ENCODE assay signal across 16 cellular contexts in the genomic region with DNA sequence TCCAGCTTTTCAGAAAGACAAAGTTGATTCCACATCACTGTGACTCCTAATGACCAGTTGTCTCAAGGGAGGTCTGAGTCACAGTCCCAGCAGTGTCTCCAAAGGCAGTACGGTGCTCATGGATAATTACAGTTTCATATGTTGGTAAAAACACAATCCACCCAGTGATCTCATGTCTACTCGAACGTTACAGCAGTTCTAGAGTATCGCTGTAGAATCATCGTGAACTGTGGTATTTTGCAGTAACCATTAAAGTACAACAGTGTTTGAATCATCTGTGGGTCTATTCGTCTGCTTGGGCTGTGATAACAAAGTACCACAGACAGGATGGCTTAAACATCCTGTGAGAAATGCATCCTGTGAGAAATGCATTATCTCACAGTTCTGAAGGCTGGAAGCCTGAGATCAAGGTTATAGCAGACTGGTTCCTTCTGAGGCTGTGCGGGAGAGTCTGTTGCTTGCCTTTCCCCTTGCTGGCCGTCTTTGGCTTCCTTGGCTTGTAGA.
DNase-seq lines count a peak whose midpoint lies in the region; FAIRE-seq and TF ChIP-seq lines count a peak whose summit lies in the region.
"Had no signal": no experiment of that assay in that cellular context is flagged by ENCODE, and none has a peak within 500 bp of the region (broad histone marks: within the 10 kb centered on the region; RNA-seq: fewer than 3 reads in every experiment).

No MANE protein-coding gene starts in this region.

- H3K4me3 ChIP-seq in BE2C (ENCODE audit: low read depth, low read length), result no peak overlapping the region
- H3K4me3 ChIP-seq in Caco-2 (ENCODE audit: low read depth, low read length), result no peak overlapping the region

- H3K4me1 Mint-ChIP-seq in mesothelial cell of epicardium (peaks cover 19% of the 10 kb centered on the region), Caco-2 (ENCODE audit: low read depth, unreplicated experiment) (no peaks in the 10 kb centered on the region)
- H3K4me1 Mint-ChIP-seq: activated CD4-positive, alpha-beta memory T cell treated with anti-CD3 and anti-CD28 coated beads, Interleukin-2, amount 10 ng/mL, durations not matched to agents 7 days and 5 days had no signal

- H3K4me1 ChIP-seq in BE2C, result peaks cover 12% of the 10 kb centered on the region
- no peaks in the 10 kb centered on the region for H3K4me1 ChIP-seq in Caco-2

- DNase-seq in BE2C (peak; percentile 52), RCC 7860 (ENCODE audit: low spot score) (peak; percentile 62), epidermal melanocyte (ENCODE audit: insufficient read length, low spot score) (peak; percentile 24), mesothelial cell of epicardium (ENCODE audit: low spot score in 2 of 2, unreplicated experiment in 2 of 2) (no peak), Caco-2 (no peak), SHP77 treated with DMSO at 0.1 percent for 48 hours (lab: John Stamatoyannopoulos, UW) (no peak), ecto neural progenitor cell (ENCODE audit: low spot score) (no peak), KBM-7 (no peak)
- DNase-seq: activated CD4-positive, alpha-beta memory T cell treated with anti-CD3 and anti-CD28 coated beads, Interleukin-2, amount 10 ng/mL, durations not matched to agents 7 days and 5 days; C1 segment of cervical spinal cord; kidney glomerular epithelial cell; NCI-H82; stimulated activated CD4-positive, alpha-beta T cell treated with anti-CD3 and anti-CD28 coated beads, Interleukin-4, amount 100 ng/mL, for 24 hours; substantia nigra had no signal

- TF ChIP-seq CTCF in BE2C (IDR thresholded peaks at IDR 0.05; ENCODE audit: low read depth, low read length), result no peak
- no peak for TF ChIP-seq CTCF in mesothelial cell of epicardium (IDR thresholded peaks at IDR 0.05; ENCODE audit: unreplicated experiment)
- no peak for TF ChIP-seq CTCF in Caco-2 (IDR thresholded peaks at IDR 0.05; ENCODE audit: insufficient read depth in 1 of 2, low read depth in 1 of 2, low read length in 1 of 2, severe bottlenecking in 1 of 2, unreplicated experiment in 1 of 2)

- H3K9me3 Mint-ChIP-seq in mesothelial cell of epicardium (no peaks in the 10 kb centered on the region), Caco-2 (ENCODE audit: unreplicated experiment) (no peaks in the 10 kb centered on the region)
- H3K9me3 Mint-ChIP-seq: activated CD4-positive, alpha-beta memory T cell treated with anti-CD3 and anti-CD28 coated beads, Interleukin-2, amount 10 ng/mL, durations not matched to agents 7 days and 5 days had no signal

- no peaks in the 10 kb centered on the region for H3K9me3 ChIP-seq in BE2C
- H3K9me3 ChIP-seq in Caco-2, result no peaks in the 10 kb centered on the region

- intact Hi-C loops in Caco-2 (cut with micrococcal nuclease; ENCODE audit: unreplicated experiment), result no loop called here

- POLR2A ChIA-PET in Caco-2 (lab: Charles Lee), result no interaction called here

- H3K27me3 Mint-ChIP-seq in mesothelial cell of epicardium (ENCODE audit: low read depth) (peaks cover 2% of the 10 kb centered on the region), Caco-2 (ENCODE audit: insufficient read depth, unreplicated experiment) (no peaks in the 10 kb centered on the region)
- H3K27me3 Mint-ChIP-seq: activated CD4-positive, alpha-beta memory T cell treated with anti-CD3 and anti-CD28 coated beads, Interleukin-2, amount 10 ng/mL, durations not matched to agents 7 days and 5 days had no signal

- no TSS peak for BruUV-seq in Caco-2 (replicated peaks; lab: Mats Ljungman, UMichigan)

- no peaks in the 10 kb centered on the region for H3K36me3 ChIP-seq in BE2C
- H3K36me3 ChIP-seq in Caco-2 (ENCODE audit: control insufficient read depth, insufficient read depth, low read length), result no peaks in the 10 kb centered on the region

- H3K36me3 Mint-ChIP-seq in mesothelial cell of epicardium (no peaks in the 10 kb centered on the region), Caco-2 (ENCODE audit: insufficient read depth, unreplicated experiment) (no peaks in the 10 kb centered on the region)
- H3K36me3 Mint-ChIP-seq: activated naive CD8-positive, alpha-beta T cell had no signal

- in situ Hi-C loops in KBM-7 (cut with MboI; ENCODE audit: low pct_unique_long_range_greater_than_20kb, low sequenced_read_pairs), result no loop called here

- H3K27me3 ChIP-seq in BE2C (no peaks in the 10 kb centered on the region), Caco-2 (replicated peaks; ENCODE audit: control insufficient read depth, insufficient read depth, low read length) (no peaks in the 10 kb centered on the region)

- peak; percentile 11 for FAIRE-seq in RCC 7860 (lab: Jason Lieb, UNC)
- FAIRE-seq: GM19239 had no signal

- CTCF ChIA-PET in Caco-2 (lab: Charles Lee), result no interaction called here

- H3K4me3 Mint-ChIP-seq in mesothelial cell of epicardium, result no peak overlapping the region
- no peak overlapping the region for H3K4me3 Mint-ChIP-seq in Caco-2 (ENCODE audit: unreplicated experiment)
- H3K4me3 Mint-ChIP-seq: activated CD4-positive, alpha-beta memory T cell treated with anti-CD3 and anti-CD28 coated beads, Interleukin-2, amount 10 ng/mL, durations not matched to agents 7 days and 5 days; activated naive CD8-positive, alpha-beta T cell had no signal

- H3K27ac Mint-ChIP-seq in mesothelial cell of epicardium (peak overlapping the region; percentile 28), Caco-2 (ENCODE audit: unreplicated experiment) (no peak overlapping the region)
- H3K27ac Mint-ChIP-seq: activated CD4-positive, alpha-beta memory T cell treated with anti-CD3 and anti-CD28 coated beads, Interleukin-2, amount 10 ng/mL, durations not matched to agents 7 days and 5 days; activated naive CD8-positive, alpha-beta T cell had no signal

Comparison
In these comparisons a context has a peak if more than half of its experiments do, and no peak if none do; other contexts are left out.
1. DNase-seq: peak in BE2C (single experiment), RCC 7860 (single experiment) and epidermal melanocyte (single experiment); none in mesothelial cell of epicardium (0 of 2), Caco-2 (0 of 2), SHP77 treated with DMSO at 0.1 percent for 48 hours (single experiment), ecto neural progenitor cell (single experiment) and KBM-7 (single experiment).